In the genomic region with DNA sequence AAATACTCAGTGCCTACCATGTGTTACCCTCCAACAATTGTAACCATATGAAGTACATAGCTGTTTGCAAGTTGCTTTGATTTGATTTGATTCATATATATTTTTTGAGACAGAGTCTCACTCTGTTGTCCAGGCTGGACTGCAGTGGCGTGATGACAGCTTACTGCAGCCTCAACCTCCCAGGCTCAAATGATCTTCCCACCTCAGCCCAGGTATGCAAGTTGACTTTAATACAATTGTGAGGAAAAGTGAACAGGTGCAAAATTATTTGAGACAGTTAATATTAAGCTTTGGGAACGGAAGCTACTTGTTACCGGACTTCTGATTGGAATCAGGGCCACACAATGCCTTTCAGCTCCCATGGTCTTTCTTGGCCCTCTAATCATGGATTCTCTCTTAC, we compare ENCODE assay signal across 1 cellular context.
TF ChIP-seq lines count a peak whose summit lies in the region.

No MANE protein-coding gene starts in this region.

TF ChIP-seq in endothelial cell of umbilical vein, 7 proteins besides CTCF, POLR2A, EP300 and RAD21 (continued from another document):
- TF ChIP-seq FOS (IDR thresholded peaks at IDR 0.05; ENCODE audit: borderline replicate concordance, insufficient read depth, low read length): no peak
- no peak for TF ChIP-seq POLR2AphosphoS5 (IDR thresholded peaks at IDR 0.05; ENCODE audit: insufficient read depth, low read depth, low read length)
- no peak for TF ChIP-seq JUN (IDR thresholded peaks at IDR 0.05; ENCODE audit: borderline replicate concordance, insufficient read depth, insufficient read length, low read depth)
- TF ChIP-seq EZH2 (IDR thresholded peaks at IDR 0.05; ENCODE audit: borderline replicate concordance, low read depth, low read length, severe bottlenecking): no peak
- TF ChIP-seq GATA2 (IDR thresholded peaks at IDR 0.05; ENCODE audit: insufficient read depth, insufficient read length, low read depth, low read length): no peak
